Comparison of ENCODE assay signal across 22 cellular contexts in the genomic region with DNA sequence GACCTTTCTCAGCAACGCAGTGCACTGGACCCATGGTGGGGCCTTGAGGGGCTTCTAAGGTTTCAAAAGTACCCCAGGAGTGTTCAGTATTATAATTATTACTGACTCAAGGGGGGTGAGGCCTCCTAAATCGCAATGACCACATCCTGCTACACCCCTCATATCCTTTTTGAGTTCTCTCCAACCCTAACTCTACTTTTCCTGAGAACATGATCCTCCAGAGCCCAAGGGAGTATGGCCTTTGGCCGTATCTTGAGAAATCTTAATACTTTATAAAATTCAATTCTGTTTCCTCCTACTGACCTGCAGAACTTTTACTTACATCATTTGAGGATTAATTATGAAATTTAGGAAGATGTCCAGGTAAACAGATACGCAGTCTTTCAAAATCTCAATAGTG. TPM values are rescaled to one million over a fixed set of nuclear protein-coding genes. Genes with fewer than 3 reads are reported as not detected.
"Had no signal": no experiment of that assay in that cellular context is flagged by ENCODE, and none has a peak within 500 bp of the region (broad histone marks: within the 10 kb centered on the region; RNA-seq: fewer than 3 reads in every experiment).

No MANE protein-coding gene starts in this region.

- H3K4me3 ChIP-seq: ascending aorta, colonic mucosa, dorsolateral prefrontal cortex, esophagus muscularis mucosa, right lobe of liver, smooth muscle cell, stomach, vagina had no signal

- H3K9me3 Mint-ChIP-seq: activated naive CD4-positive, alpha-beta T cell treated with anti-CD3 and anti-CD28 coated beads, Interleukin-2, amount 50 U/mL, for 24 hours; effector memory CD8-positive, alpha-beta T cell; naive thymus-derived CD8-positive, alpha-beta T cell; stimulated activated memory B cell treated with anti-CD40 and anti-IgM and Interleukin-4, amounts not matched to agents 10 μg/mL and 1 μg/mL and 100 μg/mL, for 72 hours; T-cell; T-helper 2 cell treated with Interferon-gamma antibody and Interleukin-4, amounts not matched to agents 5 μg/mL and 100 μg/mL, for 36 hours; type B pancreatic cell had no signal

- ATAC-seq: effector memory CD8-positive, alpha-beta T cell; left lobe of liver; naive thymus-derived CD8-positive, alpha-beta T cell; right lobe of liver; stimulated activated memory B cell treated with anti-CD40 and anti-IgM and Interleukin-4, amounts not matched to agents 10 μg/mL and 1 μg/mL and 100 μg/mL, for 72 hours; T-cell had no signal

- FAIRE-seq: TTC549 had no signal

- H3K27me3 ChIP-seq: ascending aorta, colonic mucosa, dorsolateral prefrontal cortex, esophagus muscularis mucosa, right lobe of liver, stomach, vagina had no signal

- H3K4me3 Mint-ChIP-seq: activated naive CD4-positive, alpha-beta T cell treated with anti-CD3 and anti-CD28 coated beads, Interleukin-2, amount 50 U/mL, for 24 hours; effector memory CD8-positive, alpha-beta T cell; naive thymus-derived CD8-positive, alpha-beta T cell; stimulated activated memory B cell treated with anti-CD40 and anti-IgM and Interleukin-4, amounts not matched to agents 10 μg/mL and 1 μg/mL and 100 μg/mL, for 72 hours; T-cell; T-helper 2 cell treated with Interferon-gamma antibody and Interleukin-4, amounts not matched to agents 5 μg/mL and 100 μg/mL, for 36 hours; type B pancreatic cell had no signal

- H3K27ac ChIP-seq: ascending aorta, colonic mucosa, dorsolateral prefrontal cortex, right lobe of liver, vagina had no signal

- H3K4me1 Mint-ChIP-seq: activated naive CD4-positive, alpha-beta T cell treated with anti-CD3 and anti-CD28 coated beads, Interleukin-2, amount 50 U/mL, for 24 hours; naive thymus-derived CD8-positive, alpha-beta T cell; stimulated activated memory B cell treated with anti-CD40 and anti-IgM and Interleukin-4, amounts not matched to agents 10 μg/mL and 1 μg/mL and 100 μg/mL, for 72 hours; T-cell had no signal

- H3K4me1 ChIP-seq: colonic mucosa, right lobe of liver had no signal

- DNase-seq: activated CD4-positive, alpha-beta T cell treated with anti-CD3 and anti-CD28 coated beads for 1 hour; activated CD4-positive, alpha-beta T cell treated with anti-CD3 and anti-CD28 coated beads, Interleukin-2, amount 50 U/mL, for 1 hour; activated gamma-delta T cell treated with Interleukin-2 at 50 U/mL for 16 hours; activated T-cell treated with anti-CD3 and anti-CD28 coated beads, Interleukin-2, amount 50 U/mL, for 1 hour; colonic mucosa; dorsolateral prefrontal cortex; effector memory CD8-positive, alpha-beta T cell; naive thymus-derived CD8-positive, alpha-beta T cell; right lobe of liver; stimulated activated CD4-positive, alpha-beta T cell treated with anti-CD3 and anti-CD28 coated beads, Interleukin-15, amount 100 ng/mL, for 24 hours; stomach; T-cell had no signal

- H3K27me3 Mint-ChIP-seq: activated naive CD4-positive, alpha-beta T cell treated with anti-CD3 and anti-CD28 coated beads, Interleukin-2, amount 50 U/mL, for 24 hours; effector memory CD8-positive, alpha-beta T cell; naive thymus-derived CD8-positive, alpha-beta T cell; stimulated activated memory B cell treated with anti-CD40 and anti-IgM and Interleukin-4, amounts not matched to agents 10 μg/mL and 1 μg/mL and 100 μg/mL, for 72 hours; T-cell; type B pancreatic cell had no signal

- H3K27ac Mint-ChIP-seq: activated naive CD4-positive, alpha-beta T cell treated with anti-CD3 and anti-CD28 coated beads, Interleukin-2, amount 50 U/mL, for 24 hours; effector memory CD8-positive, alpha-beta T cell; naive thymus-derived CD8-positive, alpha-beta T cell; stimulated activated memory B cell treated with anti-CD40 and anti-IgM and Interleukin-4, amounts not matched to agents 10 μg/mL and 1 μg/mL and 100 μg/mL, for 72 hours; T-cell; T-helper 2 cell treated with Interferon-gamma antibody and Interleukin-4, amounts not matched to agents 5 μg/mL and 100 μg/mL, for 36 hours; type B pancreatic cell had no signal

- H3K36me3 ChIP-seq: ascending aorta, colonic mucosa, right lobe of liver, stomach, vagina had no signal

- H3K36me3 Mint-ChIP-seq: activated naive CD4-positive, alpha-beta T cell treated with anti-CD3 and anti-CD28 coated beads, Interleukin-2, amount 50 U/mL, for 24 hours had no signal

- H3K9me3 ChIP-seq: ascending aorta, colonic mucosa, esophagus muscularis mucosa, right lobe of liver, stomach, vagina had no signal

RNA-seq across cellular contexts. Expression of a gene that starts 30.4 kb away (rescaled TPM):
- total RNA-seq: naive thymus-derived CD8-positive, alpha-beta T cell; T-cell had no signal
- polyA plus RNA-seq: naive thymus-derived CD8-positive, alpha-beta T cell had no signal
